In the genomic region with DNA sequence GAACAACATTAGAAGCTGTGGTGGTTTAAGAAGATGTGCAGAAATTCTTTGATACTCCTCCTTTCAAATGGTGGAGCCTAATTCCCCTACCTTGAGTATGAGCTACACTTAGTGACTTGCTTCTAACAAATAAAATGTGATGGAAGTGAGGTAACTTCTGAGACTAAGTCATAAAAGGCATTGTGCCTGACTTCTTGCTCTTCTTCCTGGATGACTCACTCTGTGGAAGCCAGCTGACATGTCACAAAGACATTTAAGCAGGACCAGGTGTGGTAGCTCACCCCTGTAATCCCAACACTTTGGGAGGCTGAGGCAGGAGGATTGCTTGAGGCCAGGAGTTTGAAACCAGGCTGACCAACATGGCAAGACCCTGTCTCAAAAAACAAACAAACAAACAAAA, we compare ENCODE assay signal across 16 cellular contexts. TPM values are rescaled to one million over a fixed set of nuclear protein-coding genes. Genes with fewer than 3 reads are reported as not detected.
DNase-seq lines count a peak whose midpoint lies in the region; ATAC-seq and TF ChIP-seq lines count a peak whose summit lies in the region.
"Had no signal": no experiment of that assay in that cellular context is flagged by ENCODE, and none has a peak within 500 bp of the region (broad histone marks: within the 10 kb centered on the region; RNA-seq: fewer than 3 reads in every experiment).

No MANE protein-coding gene starts in this region.

- H3K36me3 Mint-ChIP-seq in natural killer cell treated with Interleukin-12 subunit alpha and Interleukin-12 subunit beta and Interleukin-15 and Interleukin-18, amount 100 ng/mL, for 72 hours = peaks cover 6% of the 10 kb centered on the region
- H3K36me3 Mint-ChIP-seq in natural killer cell = no peaks in the 10 kb centered on the region
- H3K36me3 Mint-ChIP-seq: naive thymus-derived CD4-positive, alpha-beta T cell had no signal

- no peaks in the 10 kb centered on the region for H3K79me2 ChIP-seq in fibroblast of lung (ENCODE audit: control insufficient read depth, insufficient read depth, low read length)

- no peak for ATAC-seq in natural killer cell treated with Interleukin-12 subunit alpha and Interleukin-12 subunit beta and Interleukin-15 and Interleukin-18, amount 100 ng/mL, for 72 hours
- no peak for ATAC-seq in natural killer cell
- ATAC-seq in HG03196 (IDR thresholded peaks at IDR 0.05; ENCODE audit: unreplicated experiment) = no peak
- ATAC-seq: naive thymus-derived CD4-positive, alpha-beta T cell had no signal

- DNase-seq in natural killer cell treated with Interleukin-12 subunit alpha and Interleukin-12 subunit beta and Interleukin-15 and Interleukin-18, amount 100 ng/mL, for 72 hours (ENCODE audit: low spot score) = peak; percentile 13
- no peak for DNase-seq in natural killer cell
- peak; percentile 22 for DNase-seq in NCI-H69 (lab: John Stamatoyannopoulos, UW)
- peak; percentile 23 to 32 for DNase-seq in fibroblast of lung (ENCODE audit: low read depth in 2 of 2)
- no peak for DNase-seq in left ventricle myocardium inferior
- DNase-seq in NK-92 (lab: John Stamatoyannopoulos, UW; ENCODE audit: unreplicated experiment) = no peak
- no peak for DNase-seq in NCI-H128 (lab: John Stamatoyannopoulos, UW; ENCODE audit: unreplicated experiment)
- DNase-seq: activated gamma-delta T cell treated with Interleukin-2 at 50 U/mL for 16 hours; naive thymus-derived CD4-positive, alpha-beta T cell; NCI-H2029 treated with DMSO at 0.1 percent for 48 hours; NCI-H748 treated with DMSO at 0.1 percent for 48 hours; psoas muscle; uterus had no signal

- H3K9me3 Mint-ChIP-seq in natural killer cell treated with Interleukin-12 subunit alpha and Interleukin-12 subunit beta and Interleukin-15 and Interleukin-18, amount 100 ng/mL, for 72 hours = no peaks in the 10 kb centered on the region
- no peaks in the 10 kb centered on the region for H3K9me3 Mint-ChIP-seq in natural killer cell

- no peak overlapping the region for H3K4me2 ChIP-seq in fibroblast of lung (ENCODE audit: extremely low read depth, insufficient read depth, low read length)

- H3K36me3 ChIP-seq in fibroblast of lung (ENCODE audit: control insufficient read depth, insufficient read depth, low read length) (no peaks in the 10 kb centered on the region), left ventricle myocardium inferior (no peaks in the 10 kb centered on the region)
- H3K36me3 ChIP-seq: Peyer's patch, uterus had no signal

- no peak overlapping the region for H3K9ac ChIP-seq in fibroblast of lung (ENCODE audit: insufficient read depth, low read length)

- H4K20me1 ChIP-seq in fibroblast of lung (ENCODE audit: control insufficient read depth, extremely low read depth, insufficient read depth, low read length) = no peaks in the 10 kb centered on the region

- intact Hi-C loops in natural killer cell (cut with micrococcal nuclease) = no loop called here
- intact Hi-C loops in left ventricle myocardium inferior (cut with micrococcal nuclease) = no loop called here

- H3K27me3 ChIP-seq in fibroblast of lung (ENCODE audit: control insufficient read depth, insufficient read depth, low read length) (peaks cover 10% of the 10 kb centered on the region), left ventricle myocardium inferior (ENCODE audit: low read depth) (peaks cover 10% of the 10 kb centered on the region)
- H3K27me3 ChIP-seq: Peyer's patch, uterus had no signal

- no peak overlapping the region for H3K4me3 Mint-ChIP-seq in natural killer cell treated with Interleukin-12 subunit alpha and Interleukin-12 subunit beta and Interleukin-15 and Interleukin-18, amount 100 ng/mL, for 72 hours
- H3K4me3 Mint-ChIP-seq in natural killer cell = no peak overlapping the region
- H3K4me3 Mint-ChIP-seq: naive thymus-derived CD4-positive, alpha-beta T cell had no signal

- TF ChIP-seq CTCF in natural killer cell (IDR thresholded peaks at IDR 0.05) (no peak), fibroblast of lung (conservative IDR thresholded peaks at IDR 0.05 in 1 of 2, IDR thresholded peaks at IDR 0.05 in 1 of 2; ENCODE audit: low read depth in 1 of 2, low read length in 2 of 2) (no peak), left ventricle myocardium inferior (IDR thresholded peaks at IDR 0.05; ENCODE audit: borderline replicate concordance) (no peak)

- no peaks in the 10 kb centered on the region for H3K4me1 ChIP-seq in fibroblast of lung (ENCODE audit: control insufficient read depth, extremely low read depth, insufficient read depth, low read length)
- peaks cover 22% of the 10 kb centered on the region for H3K4me1 ChIP-seq in left ventricle myocardium inferior
- H3K4me1 ChIP-seq: psoas muscle, uterus had no signal

- H3K27me3 Mint-ChIP-seq in natural killer cell treated with Interleukin-12 subunit alpha and Interleukin-12 subunit beta and Interleukin-15 and Interleukin-18, amount 100 ng/mL, for 72 hours = peaks cover 0 to 5% of the 10 kb centered on the region in 2 donors
- H3K27me3 Mint-ChIP-seq in natural killer cell (ENCODE audit: low read depth in 2 of 2) = peaks cover 2 to 14% of the 10 kb centered on the region in 2 donors

- no peak overlapping the region for H2AFZ ChIP-seq in fibroblast of lung (ENCODE audit: low read length)

- no peak overlapping the region for H3K4me3 ChIP-seq in fibroblast of lung (replicated peaks in 1 of 4; ENCODE audit: control extremely low read depth in 1 of 4, insufficient read depth in 1 of 4, low read depth in 3 of 4, low read length in 4 of 4)
- H3K4me3 ChIP-seq in left ventricle myocardium inferior = no peak overlapping the region
- H3K4me3 ChIP-seq: Peyer's patch, psoas muscle, uterus had no signal

- no peaks in the 10 kb centered on the region for H3K4me1 Mint-ChIP-seq in natural killer cell treated with Interleukin-12 subunit alpha and Interleukin-12 subunit beta and Interleukin-15 and Interleukin-18, amount 100 ng/mL, for 72 hours (ENCODE audit: low read depth in 2 of 2)
- H3K4me1 Mint-ChIP-seq in natural killer cell = no peaks in the 10 kb centered on the region

- H3K27ac Mint-ChIP-seq in natural killer cell treated with Interleukin-12 subunit alpha and Interleukin-12 subunit beta and Interleukin-15 and Interleukin-18, amount 100 ng/mL, for 72 hours = no peak overlapping the region
- no peak overlapping the region for H3K27ac Mint-ChIP-seq in natural killer cell
- H3K27ac Mint-ChIP-seq: naive thymus-derived CD4-positive, alpha-beta T cell had no signal

- H3K9me3 ChIP-seq in fibroblast of lung (ENCODE audit: control insufficient read depth, insufficient read depth, low read depth, low read length) (no peaks in the 10 kb centered on the region), left ventricle myocardium inferior (replicated peaks) (no peaks in the 10 kb centered on the region)
- H3K9me3 ChIP-seq: Peyer's patch, psoas muscle, uterus had no signal

- H3K27ac ChIP-seq in fibroblast of lung (ENCODE audit: insufficient read depth, low read length) (no peak overlapping the region), left ventricle myocardium inferior (replicated peaks) (no peak overlapping the region)
- H3K27ac ChIP-seq: Peyer's patch, psoas muscle, uterus had no signal

RNA-seq across cellular contexts. Expression of a gene that starts 3.9 kb away (rescaled TPM):
- total RNA-seq in natural killer cell treated with Interleukin-12 subunit alpha and Interleukin-12 subunit beta and Interleukin-15 and Interleukin-18, amount 100 ng/mL, for 72 hours = not detected
- total RNA-seq in natural killer cell = not detected
- 0.33 TPM in 1 of 2 replicates, not detected in the other for total RNA-seq in fibroblast of lung
- 0.18 and 0.61 TPM in 2 replicates for polyA plus RNA-seq in fibroblast of lung
- 0.16 and 0.92 TPM in 2 replicates for polyA plus RNA-seq in fibroblast of lung (2012)
- 0.43 TPM in 1 of 2 replicates, not detected in the other for polyA minus RNA-seq in fibroblast of lung (ENCODE audit: low replicate concordance)
- total RNA-seq in left ventricle myocardium inferior = not detected
- total RNA-seq: activated CD8-positive, alpha-beta memory T cell treated with anti-CD3 and anti-CD28 coated beads for 36 hours; naive thymus-derived CD4-positive, alpha-beta T cell; Peyer's patch; psoas muscle; uterus had no signal
- polyA plus RNA-seq: naive thymus-derived CD4-positive, alpha-beta T cell; psoas muscle had no signal

RNA-seq across cellular contexts. Expression of a gene that starts 15.8 kb away (rescaled TPM):
- 10 to 100 TPM; 22.1 to 31.2 TPM for total RNA-seq in natural killer cell treated with Interleukin-12 subunit alpha and Interleukin-12 subunit beta and Interleukin-15 and Interleukin-18, amount 100 ng/mL, for 72 hours
- total RNA-seq in natural killer cell = 10 to 100 TPM; 12.4 to 15.0 (median 13.2) TPM
- total RNA-seq in fibroblast of lung = 25.7 and 31.2 TPM in 2 replicates
- 55.8 and 56.1 TPM in 2 replicates for polyA plus RNA-seq in fibroblast of lung
- polyA plus RNA-seq in fibroblast of lung (2012) = 33.1 and 36.3 TPM in 2 replicates
- 41.9 and 43.5 TPM in 2 replicates for polyA minus RNA-seq in fibroblast of lung (ENCODE audit: low replicate concordance)
- 19.2 TPM for total RNA-seq in left ventricle myocardium inferior

RNA-seq across cellular contexts. Expression of a gene that starts 21.5 kb away (rescaled TPM):
- under 1 TPM in 1 of 2 donors, not detected in 1; 0.19 TPM for total RNA-seq in natural killer cell treated with Interleukin-12 subunit alpha and Interleukin-12 subunit beta and Interleukin-15 and Interleukin-18, amount 100 ng/mL, for 72 hours
- total RNA-seq in natural killer cell = not detected
- 0.26 and 0.33 TPM in 2 replicates for total RNA-seq in fibroblast of lung
- 0.17 and 0.23 TPM in 2 replicates for polyA plus RNA-seq in fibroblast of lung
- polyA plus RNA-seq in fibroblast of lung (2012) = 0.44 and 0.45 TPM in 2 replicates
- polyA minus RNA-seq in fibroblast of lung (ENCODE audit: low replicate concordance) = 0.27 TPM in 1 of 2 replicates, not detected in the other
- 20.7 TPM for total RNA-seq in left ventricle myocardium inferior
- polyA plus RNA-seq: naive thymus-derived CD4-positive, alpha-beta T cell had no signal

RNA-seq across cellular contexts. Expression of a gene that starts 36.9 kb away (rescaled TPM):
- 1 to 10 TPM; 4.4 to 6.0 TPM for total RNA-seq in natural killer cell treated with Interleukin-12 subunit alpha and Interleukin-12 subunit beta and Interleukin-15 and Interleukin-18, amount 100 ng/mL, for 72 hours
- total RNA-seq in natural killer cell = 10 to 100 TPM in 2 of 3 donors, 1 to 10 TPM in 1; 8.1 to 14.0 (median 10.6) TPM
- 127 and 132 TPM in 2 replicates for total RNA-seq in fibroblast of lung
- polyA plus RNA-seq in fibroblast of lung = 93.5 and 130 TPM in 2 replicates
- polyA plus RNA-seq in fibroblast of lung (2012) = 194 and 266 TPM in 2 replicates
- 41.9 and 111 TPM in 2 replicates for polyA minus RNA-seq in fibroblast of lung (ENCODE audit: low replicate concordance)
- 51.5 TPM for total RNA-seq in left ventricle myocardium inferior

Comparison
In these comparisons a context has a peak if more than half of its experiments do, and no peak if none do; other contexts are left out.
1. DNase-seq: peak in natural killer cell treated with Interleukin-12 subunit alpha and Interleukin-12 subunit beta and Interleukin-15 and Interleukin-18, amount 100 ng/mL, for 72 hours (single experiment), NCI-H69 (single experiment) and fibroblast of lung (2 of 2); none in natural killer cell (single experiment), left ventricle myocardium inferior (single experiment), NK-92 (single experiment) and NCI-H128 (single experiment).
2. RNA of a gene that starts 21.5 kb away (total RNA-seq): 20.7 TPM in left ventricle myocardium inferior (single experiment); 0.26 to 0.33 TPM in fibroblast of lung, 0.19 TPM in natural killer cell treated with Interleukin-12 subunit alpha and Interleukin-12 subunit beta and Interleukin-15 and Interleukin-18, amount 100 ng/mL, for 72 hours and not detected in natural killer cell; every median in the first group is over 10 times any median in the second.